Comparison of ENCODE assay signal across 18 cellular contexts in the genomic region with DNA sequence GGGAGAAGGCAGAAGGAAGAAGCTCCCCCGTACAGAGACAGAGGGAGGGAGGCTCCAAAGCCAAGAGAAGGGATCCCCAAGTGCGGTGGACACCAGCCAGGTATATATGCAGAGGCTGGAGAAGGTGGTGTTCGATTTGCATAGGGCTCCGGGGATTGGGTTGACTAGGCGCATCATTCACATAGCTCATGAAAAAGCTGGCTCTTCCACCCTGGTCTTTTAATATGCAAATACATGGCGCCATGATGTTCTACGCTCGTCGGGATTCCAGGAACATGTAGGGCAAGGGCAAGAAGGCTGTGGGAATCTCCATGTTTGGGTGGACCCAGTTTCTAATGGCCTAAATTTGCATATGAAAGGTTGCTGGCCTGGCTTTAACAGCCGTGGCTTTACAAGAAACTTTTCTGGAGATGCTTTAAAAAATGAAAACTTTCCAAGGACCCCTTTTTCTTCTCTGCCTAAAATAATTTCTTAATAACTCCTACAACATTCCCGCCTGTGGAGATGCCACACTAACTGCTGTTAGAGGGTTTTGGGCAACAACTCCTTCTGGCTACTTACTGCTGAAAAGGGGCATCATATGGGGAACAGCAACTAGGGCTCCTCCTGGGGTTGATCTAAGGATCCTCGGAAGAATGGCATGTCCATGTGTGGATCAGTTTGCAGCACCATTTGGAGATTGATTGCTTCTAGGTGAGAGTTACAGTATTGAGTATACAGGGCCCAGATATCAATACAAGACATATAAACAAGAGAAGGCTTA.
"Had no signal": no experiment of that assay in that cellular context is flagged by ENCODE, and none has a peak within 500 bp of the region (broad histone marks: within the 10 kb centered on the region; RNA-seq: fewer than 3 reads in every experiment).

No MANE protein-coding gene starts in this region.

- DNase-seq: activated B cell treated with CpG ODN at 0.5 μM for 24 hours; activated CD4-positive, alpha-beta T cell treated with anti-CD3 and anti-CD28 coated beads, Interleukin-2, amount 10 ng/mL, durations not matched to agents 24 days and 14 days; activated CD8-positive, alpha-beta memory T cell treated with anti-CD3 and anti-CD28 coated beads, Interleukin-2, amount 50 U/mL, for 4 hours; activated CD8-positive, alpha-beta T cell treated with anti-CD3 and anti-CD28 coated beads, Interleukin-2, amount 10 ng/mL, durations not matched to agents 7 days and 5 days; activated gamma-delta T cell; activated naive CD8-positive, alpha-beta T cell treated with anti-CD3 and anti-CD28 coated beads, Interleukin-2, amount 10 ng/mL, durations not matched to agents 7 days and 5 days; activated T-cell treated with anti-CD3 and anti-CD28 coated beads, Interleukin-2, amount 50 U/mL, for 48 hours; brain microvascular endothelial cell; effector CD8-positive, alpha-beta T cell; foreskin keratinocyte; lower lobe of right lung; ovary; sigmoid colon; spleen; stimulated activated naive CD8-positive, alpha-beta T cell treated with anti-CD3 and anti-CD28 coated beads, Interleukin-15, amount 100 ng/mL, for 72 hours; T-helper 2 cell; upper lobe of left lung had no signal

- H3K27ac Mint-ChIP-seq: activated B cell treated with CpG ODN at 0.5 μM for 24 hours; activated CD4-positive, alpha-beta T cell treated with anti-CD3 and anti-CD28 coated beads, Interleukin-2, amount 10 ng/mL, durations not matched to agents 24 days and 14 days; activated CD8-positive, alpha-beta T cell treated with anti-CD3 and anti-CD28 coated beads, Interleukin-2, amount 10 ng/mL, durations not matched to agents 7 days and 5 days; activated naive CD8-positive, alpha-beta T cell treated with anti-CD3 and anti-CD28 coated beads, Interleukin-2, amount 10 ng/mL, durations not matched to agents 7 days and 5 days; mesothelial cell of epicardium; stimulated activated naive CD8-positive, alpha-beta T cell treated with anti-CD3 and anti-CD28 coated beads, Interleukin-15, amount 100 ng/mL, for 72 hours had no signal

- H3K9me3 Mint-ChIP-seq: activated B cell treated with CpG ODN at 0.5 μM for 24 hours; activated CD4-positive, alpha-beta T cell treated with anti-CD3 and anti-CD28 coated beads, Interleukin-2, amount 10 ng/mL, durations not matched to agents 24 days and 14 days; stimulated activated naive CD8-positive, alpha-beta T cell treated with anti-CD3 and anti-CD28 coated beads, Interleukin-15, amount 100 ng/mL, for 72 hours had no signal

- H3K4me3 Mint-ChIP-seq: activated B cell treated with CpG ODN at 0.5 μM for 24 hours; activated CD4-positive, alpha-beta T cell treated with anti-CD3 and anti-CD28 coated beads, Interleukin-2, amount 10 ng/mL, durations not matched to agents 24 days and 14 days; activated CD8-positive, alpha-beta T cell treated with anti-CD3 and anti-CD28 coated beads, Interleukin-2, amount 10 ng/mL, durations not matched to agents 7 days and 5 days; activated naive CD8-positive, alpha-beta T cell treated with anti-CD3 and anti-CD28 coated beads, Interleukin-2, amount 10 ng/mL, durations not matched to agents 7 days and 5 days; mesothelial cell of epicardium; stimulated activated naive CD8-positive, alpha-beta T cell treated with anti-CD3 and anti-CD28 coated beads, Interleukin-15, amount 100 ng/mL, for 72 hours had no signal

- H3K36me3 ChIP-seq: brain microvascular endothelial cell, ovary, sigmoid colon had no signal

- H3K9me3 ChIP-seq: lower lobe of right lung, ovary, sigmoid colon, upper lobe of left lung had no signal

- H3K27ac ChIP-seq: brain microvascular endothelial cell, foreskin keratinocyte, lower lobe of right lung, ovary, sigmoid colon, spleen, upper lobe of left lung had no signal

- ATAC-seq: activated CD8-positive, alpha-beta T cell treated with anti-CD3 and anti-CD28 coated beads, Interleukin-2, amount 10 ng/mL, durations not matched to agents 7 days and 5 days; foreskin keratinocyte; lower lobe of right lung; stimulated activated naive CD8-positive, alpha-beta T cell treated with anti-CD3 and anti-CD28 coated beads, Interleukin-15, amount 100 ng/mL, for 72 hours had no signal

- H3K4me1 ChIP-seq: lower lobe of right lung, sigmoid colon, upper lobe of left lung had no signal

- H3K4me3 ChIP-seq: lower lobe of right lung, ovary, sigmoid colon, spleen, upper lobe of left lung had no signal

- H3K27me3 ChIP-seq: brain microvascular endothelial cell, foreskin keratinocyte, ovary, sigmoid colon, spleen, upper lobe of left lung had no signal

- H3K27me3 Mint-ChIP-seq: activated B cell treated with CpG ODN at 0.5 μM for 24 hours; activated CD4-positive, alpha-beta T cell treated with anti-CD3 and anti-CD28 coated beads, Interleukin-2, amount 10 ng/mL, durations not matched to agents 24 days and 14 days; activated naive CD8-positive, alpha-beta T cell treated with anti-CD3 and anti-CD28 coated beads, Interleukin-2, amount 10 ng/mL, durations not matched to agents 7 days and 5 days; stimulated activated naive CD8-positive, alpha-beta T cell treated with anti-CD3 and anti-CD28 coated beads, Interleukin-15, amount 100 ng/mL, for 72 hours had no signal
